ENCODE assay signal across 9 cellular contexts in genomic region chr1:229627003-229627402, GRCh38. TPM values are rescaled to one million over a fixed set of nuclear protein-coding genes. Genes with fewer than 3 reads are reported as not detected.
DNase-seq lines count a peak whose midpoint lies in the region; ATAC-seq and TF ChIP-seq lines count a peak whose summit lies in the region.
"Had no signal": no experiment of that assay in that cellular context is flagged by ENCODE, and none has a peak within 500 bp of the region (broad histone marks: within the 10 kb centered on the region; RNA-seq: fewer than 3 reads in every experiment).

No MANE protein-coding gene starts in this region.

- H3K27ac ChIP-seq in Karpas-422 (ENCODE audit: low read length) (peak overlapping the region; percentile 59; the same call in 1 of the 2 replicates), colonic mucosa (no peak overlapping the region)

- H3K4me1 ChIP-seq in Karpas-422 (ENCODE audit: low read length) (peaks cover 39% of the 10 kb centered on the region), colonic mucosa (peaks cover 7% of the 10 kb centered on the region)

- no peaks in the 10 kb centered on the region for H3K27me3 Mint-ChIP-seq in CD14-positive monocyte (ENCODE audit: low read depth in 3 of 3)
- no peaks in the 10 kb centered on the region for H3K27me3 Mint-ChIP-seq in natural killer cell treated with Interleukin-12 subunit alpha and Interleukin-12 subunit beta and Interleukin-15 and Interleukin-18, amount 100 ng/mL, for 72 hours

- no peak for ATAC-seq in natural killer cell treated with Interleukin-12 subunit alpha and Interleukin-12 subunit beta and Interleukin-15 and Interleukin-18, amount 100 ng/mL, for 72 hours
- ATAC-seq in GM18868 (IDR thresholded peaks at IDR 0.05; ENCODE audit: unreplicated experiment) (no peak), GM21515 (IDR thresholded peaks at IDR 0.05; ENCODE audit: unreplicated experiment) (no peak)

- peak overlapping the region; percentile 96 for H3K4me3 ChIP-seq in Karpas-422 (ENCODE audit: low read length)
- H3K4me3 ChIP-seq in colonic mucosa: peak overlapping the region; percentile 99

- peaks cover 4 to 17% of the 10 kb centered on the region in 2 donors for H3K36me3 Mint-ChIP-seq in CD14-positive monocyte
- H3K36me3 Mint-ChIP-seq in natural killer cell treated with Interleukin-12 subunit alpha and Interleukin-12 subunit beta and Interleukin-15 and Interleukin-18, amount 100 ng/mL, for 72 hours: peaks cover 17% of the 10 kb centered on the region

- peaks cover 3% of the 10 kb centered on the region; the same call in 1 of the 2 replicates for H4K20me1 ChIP-seq in Karpas-422 (ENCODE audit: insufficient read depth, low read depth, low read length)

- H3K9ac ChIP-seq in Karpas-422 (ENCODE audit: low read length) (peak overlapping the region; percentile 96), colonic mucosa (ENCODE audit: low read depth in 2 of 2, low read length in 2 of 2) (peak overlapping the region in 1 of 2 donors; percentile 80)

- H3K9me3 ChIP-seq in Karpas-422 (ENCODE audit: low read length) (no peaks in the 10 kb centered on the region), colonic mucosa (no peaks in the 10 kb centered on the region)

- no peak overlapping the region for H3K27ac Mint-ChIP-seq in CD14-positive monocyte
- peak overlapping the region; percentile 82 to 96 for H3K27ac Mint-ChIP-seq in natural killer cell treated with Interleukin-12 subunit alpha and Interleukin-12 subunit beta and Interleukin-15 and Interleukin-18, amount 100 ng/mL, for 72 hours

- H3K9me2 ChIP-seq in Karpas-422 (replicated peaks; ENCODE audit: insufficient read depth, low read length): no peaks in the 10 kb centered on the region

- no peak overlapping the region for H2AFZ ChIP-seq in Karpas-422 (ENCODE audit: low read length)

- H3K4me1 Mint-ChIP-seq in CD14-positive monocyte: peaks cover 37% of the 10 kb centered on the region
- H3K4me1 Mint-ChIP-seq in natural killer cell treated with Interleukin-12 subunit alpha and Interleukin-12 subunit beta and Interleukin-15 and Interleukin-18, amount 100 ng/mL, for 72 hours (ENCODE audit: low read depth in 2 of 2): peaks cover 37 to 52% of the 10 kb centered on the region in 2 donors

- TF ChIP-seq CTCF in CD14-positive monocyte (IDR thresholded peaks at IDR 0.05) (no peak), colonic mucosa (IDR thresholded peaks at IDR 0.05) (no peak)

- no peaks in the 10 kb centered on the region for H3K9me3 Mint-ChIP-seq in CD14-positive monocyte
- no peaks in the 10 kb centered on the region for H3K9me3 Mint-ChIP-seq in natural killer cell treated with Interleukin-12 subunit alpha and Interleukin-12 subunit beta and Interleukin-15 and Interleukin-18, amount 100 ng/mL, for 72 hours

- H3K4me3 Mint-ChIP-seq in CD14-positive monocyte: peak overlapping the region; percentile 93 to 99
- H3K4me3 Mint-ChIP-seq in natural killer cell treated with Interleukin-12 subunit alpha and Interleukin-12 subunit beta and Interleukin-15 and Interleukin-18, amount 100 ng/mL, for 72 hours: peak overlapping the region; percentile 85

- intact Hi-C loops in CD14-positive monocyte (cut with micrococcal nuclease): loop anchor here (5.0 to 10.0 kb wide), 3 partner anchors 70 to 1142 kb away; partner anchors contain the start of genes ABCB10 (in 2 of the 2), GALNT2 (in 2 of the 2) and RNF187 (in 1 of the 2)
- intact Hi-C loops in colonic mucosa (cut with DNase I): no loop called here

- DNase-seq in CD14-positive monocyte (ENCODE audit: low spot score) (no peak), Karpas-422 (no peak), colonic mucosa (no peak)
- DNase-seq in natural killer cell treated with Interleukin-12 subunit alpha and Interleukin-12 subunit beta and Interleukin-15 and Interleukin-18, amount 100 ng/mL, for 72 hours (ENCODE audit: low spot score): no peak
- no peak for DNase-seq in effector CD4-positive, alpha-beta T cell
- DNase-seq in effector CD8-positive, alpha-beta T cell (lab: John Stamatoyannopoulos, UW): no peak
- DNase-seq: SHP77 treated with DMSO at 0.1 percent for 48 hours had no signal

- H3K36me3 ChIP-seq in Karpas-422 (ENCODE audit: insufficient read depth, low read length) (peaks cover 16% of the 10 kb centered on the region; the same call in 1 of the 2 replicates), colonic mucosa (no peaks in the 10 kb centered on the region)

- H3K27me3 ChIP-seq in Karpas-422 (ENCODE audit: low read length) (no peaks in the 10 kb centered on the region), colonic mucosa (no peaks in the 10 kb centered on the region)

- peak overlapping the region; percentile 79 for H3K4me2 ChIP-seq in Karpas-422 (ENCODE audit: low read depth, low read length, poor library complexity, severe bottlenecking)

- H3K79me2 ChIP-seq in Karpas-422 (ENCODE audit: low read length): peaks cover 91% of the 10 kb centered on the region

RNA-seq across cellular contexts. Expression of gene URB2, which starts 1.0 kb away (rescaled TPM):
- polyA plus RNA-seq in CD14-positive monocyte: 1 to 10 TPM in 1 of 2 donors, under 1 TPM in 1; 0.79 to 1.5 TPM
- 14.1 and 15.0 TPM in 2 replicates for total RNA-seq in Karpas-422 (2014; rRNA removed; shearing (Covaris generic); ENCODE audit: low replicate concordance)
- 1 to 10 TPM; 5.7 to 10.0 TPM for total RNA-seq in colonic mucosa
- 10 to 100 TPM; 16.4 to 38.2 TPM for total RNA-seq in natural killer cell treated with Interleukin-12 subunit alpha and Interleukin-12 subunit beta and Interleukin-15 and Interleukin-18, amount 100 ng/mL, for 72 hours

RNA-seq across cellular contexts. Expression of gene TAF5L, which starts 1.1 kb away (rescaled TPM):
- polyA plus RNA-seq in CD14-positive monocyte: 1 to 10 TPM; 3.8 to 4.9 TPM
- total RNA-seq in Karpas-422 (2014; rRNA removed; shearing (Covaris generic); ENCODE audit: low replicate concordance): 30.7 and 32.6 TPM in 2 replicates
- 10 to 100 TPM; 20.9 to 24.3 TPM for total RNA-seq in colonic mucosa
- 10 to 100 TPM; 26.5 to 30.7 TPM for total RNA-seq in natural killer cell treated with Interleukin-12 subunit alpha and Interleukin-12 subunit beta and Interleukin-15 and Interleukin-18, amount 100 ng/mL, for 72 hours

Comparison
In these comparisons a context has a peak if more than half of its experiments do, and no peak if none do; other contexts are left out.
1. H3K27ac Mint-ChIP-seq: peak in natural killer cell treated with Interleukin-12 subunit alpha and Interleukin-12 subunit beta and Interleukin-15 and Interleukin-18, amount 100 ng/mL, for 72 hours (2 of 2); none in CD14-positive monocyte (0 of 7).